ENCODE assay signal across 8 cellular contexts in genomic region chr7:50660040-50660829, GRCh38.
DNase-seq lines count a peak whose midpoint lies in the region; ATAC-seq and TF ChIP-seq lines count a peak whose summit lies in the region.

No MANE protein-coding gene starts in this region.

- CTCF ChIA-PET in WTC11 (lab: Charles Lee) = no interaction called here

- peaks cover 0 to 24% of the 10 kb centered on the region in 2 donors for H3K36me3 ChIP-seq in duodenal mucosa (ENCODE audit: control insufficient read depth in 1 of 2, insufficient read depth in 2 of 2, low read length in 2 of 2)
- H3K36me3 ChIP-seq in tibial artery = peaks cover 0 to 5% (median 0%) of the 10 kb centered on the region in 3 donors

- intact Hi-C loops in tibial artery (cut with DNase I; ENCODE audit: low total_unique reads) = no loop called here

- POLR2A ChIA-PET in WTC11 (lab: Charles Lee) = no interaction called here

- peaks cover 16% of the 10 kb centered on the region for H3K36me3 Mint-ChIP-seq in WTC11

- DNase-seq in WTC11 (ENCODE audit: low spot score) (no peak), GM03348 (ENCODE audit: low spot score) (no peak), tibial artery (no peak), H4 (ENCODE audit: low spot score) (no peak)
- peak; percentile 37 for DNase-seq in stimulated activated CD4-positive, alpha-beta T cell treated with anti-CD3 and anti-CD28 coated beads, Interleukin-4, amount 100 ng/mL, for 1 hour
- DNase-seq in NK-92 treated with Interleukin-12 subunit alpha and Interleukin-12 subunit beta, amount 100 ng/mL, for 24 hours (lab: John Stamatoyannopoulos, UW) = no peak

- H3K27me3 ChIP-seq in duodenal mucosa (ENCODE audit: control insufficient read depth in 1 of 2, insufficient read depth in 2 of 2, low read length in 2 of 2) = no peaks in the 10 kb centered on the region
- H3K27me3 ChIP-seq in tibial artery = no peaks in the 10 kb centered on the region

- ATAC-seq in GM19025 (IDR thresholded peaks at IDR 0.05; ENCODE audit: low read depth, unreplicated experiment) = peak; percentile 13
- ATAC-seq in WTC11 = no peak

- H3K9me3 ChIP-seq in duodenal mucosa (ENCODE audit: control insufficient read depth in 1 of 2, low read length in 2 of 2) = no peaks in the 10 kb centered on the region
- H3K9me3 ChIP-seq in tibial artery = no peaks in the 10 kb centered on the region

- H3K9me3 Mint-ChIP-seq in WTC11 = no peaks in the 10 kb centered on the region

- H3K27ac ChIP-seq in duodenal mucosa (ENCODE audit: low read depth, low read length) (no peak overlapping the region), tibial artery (no peak overlapping the region)

- peaks cover 2% of the 10 kb centered on the region for H3K4me1 Mint-ChIP-seq in WTC11

- H3K4me3 Mint-ChIP-seq in WTC11 = no peak overlapping the region

- peaks cover 10 to 27% of the 10 kb centered on the region in 2 donors for H3K4me1 ChIP-seq in duodenal mucosa (ENCODE audit: control insufficient read depth in 1 of 2, insufficient read depth in 2 of 2, low read length in 2 of 2)
- H3K4me1 ChIP-seq in tibial artery = peaks cover 4 to 82% (median 62%) of the 10 kb centered on the region in 4 donors

- TF ChIP-seq CTCF in WTC11 (IDR thresholded peaks at IDR 0.05) (no peak), tibial artery (IDR thresholded peaks at IDR 0.05) (no peak)

- no peak overlapping the region for H3K9ac ChIP-seq in duodenal mucosa (ENCODE audit: low read depth in 1 of 2, low read length in 2 of 2)

- peak overlapping the region; percentile 21 to 56 for H3K4me3 ChIP-seq in duodenal mucosa (ENCODE audit: low read depth in 1 of 2, low read length in 2 of 2)
- H3K4me3 ChIP-seq in tibial artery = no peak overlapping the region

- no peaks in the 10 kb centered on the region for H3K27me3 Mint-ChIP-seq in WTC11 (ENCODE audit: low read depth)

- H3K27ac Mint-ChIP-seq in WTC11 = peak overlapping the region; percentile 76

TF ChIP-seq in WTC11, 78 proteins besides CTCF, POLR2A, EP300 and RAD21:
- TF ChIP-seq MYBL2 (CRISPR knock-in tag; IDR thresholded peaks at IDR 0.05) (no peak), PRRX2 (CRISPR knock-in tag; IDR thresholded peaks at IDR 0.05) (no peak), IRF1 (CRISPR knock-in tag; IDR thresholded peaks at IDR 0.05) (no peak), FOXP4 (CRISPR knock-in tag; IDR thresholded peaks at IDR 0.05) (no peak), CREB1 (CRISPR knock-in tag; IDR thresholded peaks at IDR 0.05) (no peak), SMAD4 (CRISPR knock-in tag; IDR thresholded peaks at IDR 0.05) (no peak), NR1H2 (CRISPR knock-in tag; IDR thresholded peaks at IDR 0.05) (no peak), FOXK1 (CRISPR knock-in tag; IDR thresholded peaks at IDR 0.05) (no peak), KAT7 (CRISPR knock-in tag; IDR thresholded peaks at IDR 0.05; ENCODE audit: borderline replicate concordance) (no peak), ZNF425 (CRISPR knock-in tag; conservative IDR thresholded peaks at IDR 0.05) (no peak), TP53 (CRISPR knock-in tag; IDR thresholded peaks at IDR 0.05) (no peak)
- TF ChIP-seq, protein P1, sequence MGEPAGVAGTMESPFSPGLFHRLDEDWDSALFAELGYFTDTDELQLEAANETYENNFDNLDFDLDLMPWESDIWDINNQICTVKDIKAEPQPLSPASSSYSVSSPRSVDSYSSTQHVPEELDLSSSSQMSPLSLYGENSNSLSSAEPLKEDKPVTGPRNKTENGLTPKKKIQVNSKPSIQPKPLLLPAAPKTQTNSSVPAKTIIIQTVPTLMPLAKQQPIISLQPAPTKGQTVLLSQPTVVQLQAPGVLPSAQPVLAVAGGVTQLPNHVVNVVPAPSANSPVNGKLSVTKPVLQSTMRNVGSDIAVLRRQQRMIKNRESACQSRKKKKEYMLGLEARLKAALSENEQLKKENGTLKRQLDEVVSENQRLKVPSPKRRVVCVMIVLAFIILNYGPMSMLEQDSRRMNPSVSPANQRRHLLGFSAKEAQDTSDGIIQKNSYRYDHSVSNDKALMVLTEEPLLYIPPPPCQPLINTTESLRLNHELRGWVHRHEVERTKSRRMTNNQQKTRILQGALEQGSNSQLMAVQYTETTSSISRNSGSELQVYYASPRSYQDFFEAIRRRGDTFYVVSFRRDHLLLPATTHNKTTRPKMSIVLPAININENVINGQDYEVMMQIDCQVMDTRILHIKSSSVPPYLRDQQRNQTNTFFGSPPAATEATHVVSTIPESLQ (CRISPR knock-in tag; IDR thresholded peaks at IDR 0.05) = no peak
- TF ChIP-seq, protein P2, sequence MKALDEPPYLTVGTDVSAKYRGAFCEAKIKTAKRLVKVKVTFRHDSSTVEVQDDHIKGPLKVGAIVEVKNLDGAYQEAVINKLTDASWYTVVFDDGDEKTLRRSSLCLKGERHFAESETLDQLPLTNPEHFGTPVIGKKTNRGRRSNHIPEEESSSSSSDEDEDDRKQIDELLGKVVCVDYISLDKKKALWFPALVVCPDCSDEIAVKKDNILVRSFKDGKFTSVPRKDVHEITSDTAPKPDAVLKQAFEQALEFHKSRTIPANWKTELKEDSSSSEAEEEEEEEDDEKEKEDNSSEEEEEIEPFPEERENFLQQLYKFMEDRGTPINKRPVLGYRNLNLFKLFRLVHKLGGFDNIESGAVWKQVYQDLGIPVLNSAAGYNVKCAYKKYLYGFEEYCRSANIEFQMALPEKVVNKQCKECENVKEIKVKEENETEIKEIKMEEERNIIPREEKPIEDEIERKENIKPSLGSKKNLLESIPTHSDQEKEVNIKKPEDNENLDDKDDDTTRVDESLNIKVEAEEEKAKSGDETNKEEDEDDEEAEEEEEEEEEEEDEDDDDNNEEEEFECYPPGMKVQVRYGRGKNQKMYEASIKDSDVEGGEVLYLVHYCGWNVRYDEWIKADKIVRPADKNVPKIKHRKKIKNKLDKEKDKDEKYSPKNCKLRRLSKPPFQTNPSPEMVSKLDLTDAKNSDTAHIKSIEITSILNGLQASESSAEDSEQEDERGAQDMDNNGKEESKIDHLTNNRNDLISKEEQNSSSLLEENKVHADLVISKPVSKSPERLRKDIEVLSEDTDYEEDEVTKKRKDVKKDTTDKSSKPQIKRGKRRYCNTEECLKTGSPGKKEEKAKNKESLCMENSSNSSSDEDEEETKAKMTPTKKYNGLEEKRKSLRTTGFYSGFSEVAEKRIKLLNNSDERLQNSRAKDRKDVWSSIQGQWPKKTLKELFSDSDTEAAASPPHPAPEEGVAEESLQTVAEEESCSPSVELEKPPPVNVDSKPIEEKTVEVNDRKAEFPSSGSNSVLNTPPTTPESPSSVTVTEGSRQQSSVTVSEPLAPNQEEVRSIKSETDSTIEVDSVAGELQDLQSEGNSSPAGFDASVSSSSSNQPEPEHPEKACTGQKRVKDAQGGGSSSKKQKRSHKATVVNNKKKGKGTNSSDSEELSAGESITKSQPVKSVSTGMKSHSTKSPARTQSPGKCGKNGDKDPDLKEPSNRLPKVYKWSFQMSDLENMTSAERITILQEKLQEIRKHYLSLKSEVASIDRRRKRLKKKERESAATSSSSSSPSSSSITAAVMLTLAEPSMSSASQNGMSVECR (CRISPR knock-in tag; IDR thresholded peaks at IDR 0.05; ENCODE audit: borderline replicate concordance) = no peak

Comparison
In these comparisons a context has a peak if more than half of its experiments do, and no peak if none do; other contexts are left out.
1. H3K4me3 ChIP-seq: peak in duodenal mucosa (2 of 2); none in tibial artery (0 of 2).